8 cellular contexts compared by ENCODE assay signal in the genomic region with DNA sequence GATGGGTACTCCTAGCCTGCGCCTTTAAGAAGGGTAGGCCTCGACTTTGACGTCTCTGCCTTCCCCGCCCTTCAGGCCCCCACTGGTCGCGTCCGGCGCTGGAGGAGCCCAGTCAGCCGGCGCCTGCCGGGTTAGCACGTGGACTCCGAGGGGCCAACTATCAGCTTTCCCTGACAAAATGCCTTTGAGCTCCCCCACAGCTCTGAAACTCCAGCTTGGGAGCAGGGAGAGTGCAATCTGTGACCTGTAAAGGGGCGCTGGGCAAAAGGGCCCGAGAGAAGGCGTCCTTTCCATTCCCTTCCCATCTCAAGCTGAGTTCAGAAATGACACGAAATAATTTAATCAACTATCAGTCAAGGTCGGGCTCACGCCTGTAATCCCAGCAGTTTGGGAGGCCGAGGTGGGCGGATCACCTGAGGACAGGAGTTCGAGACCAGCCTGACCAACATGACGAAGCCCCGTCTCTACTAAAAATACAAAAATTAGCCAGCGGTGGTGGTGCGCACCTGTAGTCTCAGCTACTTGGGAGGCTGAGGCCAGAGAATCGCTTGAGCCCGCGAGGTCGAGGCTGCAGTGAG. TPM values are rescaled to one million over a fixed set of nuclear protein-coding genes. Genes with fewer than 3 reads are reported as not detected.
A peak's percentile ranks its signal among the peaks of the same experiment; 100 is the strongest.
DNase-seq lines count a peak whose midpoint lies in the region; ATAC-seq and TF ChIP-seq lines count a peak whose summit lies in the region.

No MANE protein-coding gene starts in this region.

- CTCF ChIA-PET in CD4-positive, alpha-beta T cell (lab: Charles Lee): interaction anchor here (0.9 to 1.3 kb wide), 3 partner anchors 19 to 123 kb away, joined by 4 to 15 read pairs (median 4); a partner anchor contains a TSS

- H3K9me3 ChIP-seq in CD4-positive, alpha-beta T cell (ENCODE audit: control insufficient read depth, low read length): no peaks in the 10 kb centered on the region
- no peaks in the 10 kb centered on the region for H3K9me3 ChIP-seq in OCI-LY3 (ENCODE audit: insufficient read depth, low read length)

- H3K79me2 ChIP-seq in OCI-LY3 (ENCODE audit: low read length): peaks cover 33% of the 10 kb centered on the region

- no peaks in the 10 kb centered on the region for H3K9me3 Mint-ChIP-seq in CD4-positive, alpha-beta T cell
- H3K9me3 Mint-ChIP-seq in IgD-negative memory B cell: no peaks in the 10 kb centered on the region

- H3K4me3 Mint-ChIP-seq in CD4-positive, alpha-beta T cell: peak overlapping the region; percentile 78
- peak overlapping the region; percentile 62 to 99 (median 82) for H3K4me3 Mint-ChIP-seq in IgD-negative memory B cell

- no peaks in the 10 kb centered on the region for H3K27me3 ChIP-seq in CD4-positive, alpha-beta T cell (ENCODE audit: control insufficient read depth, insufficient read depth, low read length)
- no peaks in the 10 kb centered on the region for H3K27me3 ChIP-seq in OCI-LY3 (ENCODE audit: low read depth, low read length)

- ATAC-seq in CD4-positive, alpha-beta T cell (ENCODE audit: poor library complexity): peak; percentile 73
- ATAC-seq in GM21360 (IDR thresholded peaks at IDR 0.05; ENCODE audit: unreplicated experiment): peak; percentile 56

- no peak overlapping the region for H3K9ac ChIP-seq in OCI-LY3 (ENCODE audit: low read length)

- H3K27me3 Mint-ChIP-seq in CD4-positive, alpha-beta T cell: no peaks in the 10 kb centered on the region
- H3K27me3 Mint-ChIP-seq in IgD-negative memory B cell: no peaks in the 10 kb centered on the region

- peaks cover 15% of the 10 kb centered on the region for H3K36me3 Mint-ChIP-seq in CD4-positive, alpha-beta T cell (ENCODE audit: low read depth)
- no peaks in the 10 kb centered on the region for H3K36me3 Mint-ChIP-seq in IgD-negative memory B cell

- DNase-seq in CD4-positive, alpha-beta T cell: peak; percentile 87 to 95 (median 92)
- DNase-seq in activated T-cell treated with anti-CD3 and anti-CD28 coated beads for 1 hour (ENCODE audit: low read depth) (peak; percentile 89), epithelial cell of esophagus (ENCODE audit: low read depth) (peak; percentile 98), myocyte (ENCODE audit: low read depth) (peak; percentile 98)
- DNase-seq in stimulated activated CD8-positive, alpha-beta memory T cell treated with anti-CD3 and anti-CD28 coated beads, Interleukin-4, amount 100 ng/mL, for 48 hours: peak; percentile 93

- H2AFZ ChIP-seq in OCI-LY3 (ENCODE audit: low read depth, low read length): no peak overlapping the region

- H3K4me1 ChIP-seq in OCI-LY3 (ENCODE audit: low read length): peaks cover 29% of the 10 kb centered on the region

- intact Hi-C loops in CD4-positive, alpha-beta T cell (cut with DNase I, micrococcal nuclease): loop anchor here (2.0 to 10.0 kb wide), 2 partner anchors 18 to 202 kb away; a partner anchor contains a TSS

- POLR2A ChIA-PET in CD4-positive, alpha-beta T cell (lab: Charles Lee): interaction anchor here (0.5 to 4.4 kb wide), 29 partner anchors 9 to 1329 kb away, joined by 3 to 157 read pairs (median 5); a partner anchor contains a TSS

- no peaks in the 10 kb centered on the region for H3K36me3 ChIP-seq in OCI-LY3 (replicated peaks; ENCODE audit: low read depth, low read length)

- peak overlapping the region; percentile 96 for H3K27ac Mint-ChIP-seq in CD4-positive, alpha-beta T cell
- H3K27ac Mint-ChIP-seq in IgD-negative memory B cell: peak overlapping the region; percentile 89 to 100 (median 98)

- no peak for TF ChIP-seq CTCF in CD4-positive, alpha-beta T cell (IDR thresholded peaks at IDR 0.05)
- TF ChIP-seq CTCF in OCI-LY3 (IDR thresholded peaks at IDR 0.05; ENCODE audit: low read depth, low read length): no peak
- no peak for TF ChIP-seq CTCF in epithelial cell of esophagus (IDR thresholded peaks at IDR 0.05; ENCODE audit: insufficient read depth, low read depth, low read length, missing control alignments)

- no peaks in the 10 kb centered on the region for H4K20me1 ChIP-seq in OCI-LY3 (ENCODE audit: insufficient read depth, low read length)

- H3K27ac ChIP-seq in CD4-positive, alpha-beta T cell (ENCODE audit: low read depth, low read length): peak overlapping the region; percentile 38
- H3K27ac ChIP-seq in OCI-LY3 (ENCODE audit: low read length): peak overlapping the region; percentile 48

- H3K4me2 ChIP-seq in OCI-LY3 (ENCODE audit: low read length): peak overlapping the region; percentile 65

- H3K4me3 ChIP-seq in OCI-LY3 (ENCODE audit: low read length): peak overlapping the region; percentile 51
- peak overlapping the region; percentile 25 for H3K4me3 ChIP-seq in epithelial cell of esophagus (ENCODE audit: low read length)

- H3K4me1 Mint-ChIP-seq in CD4-positive, alpha-beta T cell (ENCODE audit: low read depth): peaks cover 34% of the 10 kb centered on the region
- peaks cover 15 to 21% (median 20%) of the 10 kb centered on the region in 3 donors for H3K4me1 Mint-ChIP-seq in IgD-negative memory B cell

RNA-seq across cellular contexts. Expression of a gene that starts 2.3 kb away (rescaled TPM):
- 10 to 100 TPM; 55.5 to 65.5 TPM for total RNA-seq in CD4-positive, alpha-beta T cell
- 135 TPM for polyA plus RNA-seq in IgD-negative memory B cell
- 80.8 and 84.0 TPM in 2 replicates for total RNA-seq in myocyte
- 117 TPM for polyA plus RNA-seq in myocyte (2012)

RNA-seq across cellular contexts. Expression of a gene that starts 18.1 kb away (rescaled TPM):
- 10 to 100 TPM; 15.3 to 16.1 TPM for total RNA-seq in CD4-positive, alpha-beta T cell
- 219 TPM for polyA plus RNA-seq in IgD-negative memory B cell
- 337 and 394 TPM in 2 replicates for total RNA-seq in myocyte
- polyA plus RNA-seq in myocyte (2012): 460 TPM

RNA-seq across cellular contexts. Expression of a gene that starts 18.6 kb away (rescaled TPM):
- not detected for total RNA-seq in CD4-positive, alpha-beta T cell
- polyA plus RNA-seq in IgD-negative memory B cell: not detected
- total RNA-seq in myocyte: 0.40 and 0.62 TPM in 2 replicates
- 0.86 TPM for polyA plus RNA-seq in myocyte (2012)

RNA-seq across cellular contexts. Expression of a gene that starts 36.7 kb away (rescaled TPM):
- under 1 TPM; 0.08 to 0.19 TPM for total RNA-seq in CD4-positive, alpha-beta T cell
- polyA plus RNA-seq in IgD-negative memory B cell: 0.06 TPM
- total RNA-seq in myocyte: 89.5 and 141 TPM in 2 replicates
- 36.0 TPM for polyA plus RNA-seq in myocyte (2012)

RNA-seq across cellular contexts. Expression of a gene that starts 59.0 kb away (rescaled TPM):
- not detected for total RNA-seq in CD4-positive, alpha-beta T cell
- not detected for polyA plus RNA-seq in IgD-negative memory B cell
- total RNA-seq in myocyte: not detected in 2 replicates
- polyA plus RNA-seq in myocyte (2012): not detected

Comparison
In these comparisons a context has a peak if more than half of its experiments do, and no peak if none do; other contexts are left out.
1. Peak in every context shown above with its lines: DNase-seq, ATAC-seq, H3K4me3 ChIP-seq and H3K27ac ChIP-seq.
2. RNA of a gene that starts 18.1 kb away (total RNA-seq): 337 to 394 TPM in myocyte; 15.3 to 16.1 TPM in CD4-positive, alpha-beta T cell; every median in the first group is over 10 times any median in the second.